ENCODE assay signal across 15 cellular contexts in the genomic region with DNA sequence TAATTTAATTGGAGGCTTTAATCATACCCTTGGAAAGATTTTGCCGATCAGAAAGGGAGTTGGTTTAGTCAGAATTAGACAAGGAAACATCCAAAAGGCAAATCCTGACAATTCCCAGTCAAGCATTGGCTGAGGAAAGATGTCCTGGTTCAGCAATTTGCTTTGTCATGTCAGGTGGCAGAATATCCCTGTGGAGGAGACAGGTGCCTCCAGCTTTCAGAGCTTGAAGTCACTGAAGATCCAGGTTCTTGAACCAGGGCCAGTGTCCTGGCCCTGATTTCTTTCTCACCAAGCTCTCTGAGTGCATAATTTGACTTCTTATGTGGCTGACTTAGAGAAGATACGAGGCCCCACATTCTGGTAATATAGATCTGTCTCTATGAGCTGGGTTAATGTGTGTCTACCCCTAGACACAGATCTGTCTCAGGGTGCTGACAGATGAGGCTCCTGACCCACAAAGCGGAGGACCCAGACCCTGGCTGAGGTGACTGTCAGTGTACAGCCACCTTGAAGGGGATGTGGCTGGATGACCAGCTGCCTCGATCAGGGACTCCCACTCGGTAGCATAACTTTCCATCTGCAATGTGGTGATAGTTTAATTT.
DNase-seq lines count a peak whose midpoint lies in the region; ATAC-seq and TF ChIP-seq lines count a peak whose summit lies in the region.
"Had no signal": no experiment of that assay in that cellular context is flagged by ENCODE, and none has a peak within 500 bp of the region (broad histone marks: within the 10 kb centered on the region; RNA-seq: fewer than 3 reads in every experiment).

No MANE protein-coding gene starts in this region.

- no peaks in the 10 kb centered on the region for H3K27me3 ChIP-seq in neural progenitor cell
- H3K27me3 ChIP-seq: BLaER1 treated with 17β-estradiol and CSF1 and Interleukin-3, amounts not matched to agents 10 nM and 100 nM had no signal

- no peaks in the 10 kb centered on the region for H4K20me1 ChIP-seq in neural progenitor cell (ENCODE audit: low read depth)
- H4K20me1 ChIP-seq: BLaER1 treated with 17β-estradiol and CSF1 and Interleukin-3, amounts not matched to agents 10 nM and 100 nM had no signal

- DNase-seq in DMS53 (lab: John Stamatoyannopoulos, UW) (peak; percentile 63), DMS53 treated with DMSO at 0.1 percent for 48 hours (lab: John Stamatoyannopoulos, UW; ENCODE audit: unreplicated experiment) (no peak), G401 (ENCODE audit: low spot score) (peak; percentile 60), neural progenitor cell (ENCODE audit: low spot score) (no peak), SKM-1 treated with dmso at 0.1 percent for 144 hours (lab: John Stamatoyannopoulos, UW; ENCODE audit: unreplicated experiment) (no peak)
- DNase-seq: MG63; NCI-H226; NK-92 treated with Interleukin-12 subunit alpha and Interleukin-12 subunit beta, amount 100 ng/mL, for 24 hours had no signal

- H3K4me3 ChIP-seq in neural progenitor cell = no peak overlapping the region
- H3K4me3 ChIP-seq: BLaER1 treated with 17β-estradiol and CSF1 and Interleukin-3, amounts not matched to agents 10 nM and 100 nM; GM23248; MG63 had no signal

- H3K4me2 ChIP-seq in neural progenitor cell = no peak overlapping the region
- H3K4me2 ChIP-seq: BLaER1 treated with 17β-estradiol and CSF1 and Interleukin-3, amounts not matched to agents 10 nM and 100 nM; KMS-11 had no signal

- H3K4me1 Mint-ChIP-seq in brain (peaks cover 36% of the 10 kb centered on the region), neural progenitor cell (peaks cover 34% of the 10 kb centered on the region)

- H3K27ac ChIP-seq in neural progenitor cell = peak overlapping the region; percentile 24
- H3K27ac ChIP-seq: 22Rv1; BLaER1 treated with 17β-estradiol and CSF1 and Interleukin-3, amounts not matched to agents 10 nM and 100 nM; GM23248; KMS-11 had no signal

- no peak overlapping the region for H2AFZ ChIP-seq in neural progenitor cell (replicated peaks)
- H2AFZ ChIP-seq: GM23248 had no signal

- H3K9me3 Mint-ChIP-seq in brain = peaks cover 0 to 4% (median 0%) of the 10 kb centered on the region in 5 experiments
- peaks cover 2% of the 10 kb centered on the region for H3K9me3 Mint-ChIP-seq in neural progenitor cell

- peaks cover 3% of the 10 kb centered on the region for H3K27me3 Mint-ChIP-seq in brain
- no peaks in the 10 kb centered on the region for H3K27me3 Mint-ChIP-seq in neural progenitor cell (ENCODE audit: insufficient read depth, low read depth)

- TF ChIP-seq CTCF in brain (conservative IDR thresholded peaks at IDR 0.05) (no peak), neural progenitor cell (IDR thresholded peaks at IDR 0.05) (no peak)

- peak overlapping the region in 3 of 5 experiments; percentile 24 to 50 (median 45) for H3K27ac Mint-ChIP-seq in brain
- H3K27ac Mint-ChIP-seq in neural progenitor cell = peak overlapping the region; percentile 42

- peaks cover 16% of the 10 kb centered on the region for H3K4me1 ChIP-seq in neural progenitor cell

- in situ Hi-C loops in G401 (cut with HindIII; ENCODE audit: low sequenced_read_pairs) = no loop called here

- H3K9ac ChIP-seq in neural progenitor cell = no peak overlapping the region
- H3K9ac ChIP-seq: BLaER1 treated with 17β-estradiol and CSF1 and Interleukin-3, amounts not matched to agents 10 nM and 100 nM; GM23248; KMS-11 had no signal

- ATAC-seq in HG02938 (IDR thresholded peaks at IDR 0.05; ENCODE audit: unreplicated experiment) (no peak), GM21717 (IDR thresholded peaks at IDR 0.05; ENCODE audit: unreplicated experiment) (no peak)

- H3K79me2 ChIP-seq in neural progenitor cell (ENCODE audit: low read depth) = no peaks in the 10 kb centered on the region

- H3K36me3 ChIP-seq in neural progenitor cell = no peaks in the 10 kb centered on the region
- H3K36me3 ChIP-seq: BLaER1 treated with 17β-estradiol and CSF1 and Interleukin-3, amounts not matched to agents 10 nM and 100 nM; MG63 had no signal

- H3K4me3 Mint-ChIP-seq in brain = no peak overlapping the region
- H3K4me3 Mint-ChIP-seq in neural progenitor cell = no peak overlapping the region

- peaks cover 5% of the 10 kb centered on the region for H3F3A ChIP-seq in neural progenitor cell (ENCODE audit: low read depth)

- H3K36me3 Mint-ChIP-seq in brain (peaks cover 5% of the 10 kb centered on the region), neural progenitor cell (peaks cover 4% of the 10 kb centered on the region)

- H3K9me3 ChIP-seq in neural progenitor cell (ENCODE audit: low read depth) = no peaks in the 10 kb centered on the region
- H3K9me3 ChIP-seq: BLaER1 treated with 17β-estradiol and CSF1 and Interleukin-3, amounts not matched to agents 10 nM and 100 nM; MG63 had no signal

Comparison
In these comparisons a context has a peak if more than half of its experiments do, and no peak if none do; other contexts are left out.
1. DNase-seq: peak in DMS53 (single experiment) and G401 (single experiment); none in DMS53 treated with DMSO at 0.1 percent for 48 hours (single experiment), neural progenitor cell (single experiment) and SKM-1 treated with dmso at 0.1 percent for 144 hours (single experiment).